1 cellular context compared by ENCODE assay signal in genomic region chr14:24115451-24116110, GRCh38.
TF ChIP-seq lines count a peak whose summit lies in the region.

No MANE protein-coding gene starts in this region.

TF ChIP-seq in HCT116, 20 proteins besides CTCF, POLR2A, EP300 and RAD21 (continued from another document):
- TF ChIP-seq, protein P1, sequence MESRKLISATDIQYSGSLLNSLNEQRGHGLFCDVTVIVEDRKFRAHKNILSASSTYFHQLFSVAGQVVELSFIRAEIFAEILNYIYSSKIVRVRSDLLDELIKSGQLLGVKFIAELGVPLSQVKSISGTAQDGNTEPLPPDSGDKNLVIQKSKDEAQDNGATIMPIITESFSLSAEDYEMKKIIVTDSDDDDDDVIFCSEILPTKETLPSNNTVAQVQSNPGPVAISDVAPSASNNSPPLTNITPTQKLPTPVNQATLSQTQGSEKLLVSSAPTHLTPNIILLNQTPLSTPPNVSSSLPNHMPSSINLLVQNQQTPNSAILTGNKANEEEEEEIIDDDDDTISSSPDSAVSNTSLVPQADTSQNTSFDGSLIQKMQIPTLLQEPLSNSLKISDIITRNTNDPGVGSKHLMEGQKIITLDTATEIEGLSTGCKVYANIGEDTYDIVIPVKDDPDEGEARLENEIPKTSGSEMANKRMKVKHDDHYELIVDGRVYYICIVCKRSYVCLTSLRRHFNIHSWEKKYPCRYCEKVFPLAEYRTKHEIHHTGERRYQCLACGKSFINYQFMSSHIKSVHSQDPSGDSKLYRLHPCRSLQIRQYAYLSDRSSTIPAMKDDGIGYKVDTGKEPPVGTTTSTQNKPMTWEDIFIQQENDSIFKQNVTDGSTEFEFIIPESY (IDR thresholded peaks at IDR 0.05; ENCODE audit: extremely low read depth, insufficient replicate concordance, low read length) = no peak
- TF ChIP-seq TCF7L2 (IDR thresholded peaks at IDR 0.05; ENCODE audit: borderline replicate concordance, extremely low read depth, insufficient read depth, insufficient read length) (no peak), SIN3A (IDR thresholded peaks at IDR 0.05; ENCODE audit: low read depth) (no peak), EZH2 (IDR thresholded peaks at IDR 0.05) (no peak), SP1 (IDR thresholded peaks at IDR 0.05; ENCODE audit: low read depth) (no peak), JUND (IDR thresholded peaks at IDR 0.05) (no peak), ZFX (IDR thresholded peaks at IDR 0.05) (no peak), CBX3 (IDR thresholded peaks at IDR 0.05; ENCODE audit: low read depth) (no peak), FOSL1 (IDR thresholded peaks at IDR 0.05; ENCODE audit: low read depth) (no peak), YY1 (IDR thresholded peaks at IDR 0.05; ENCODE audit: extremely low read depth, insufficient replicate concordance, low read depth, low read length) (no peak), CEBPB (IDR thresholded peaks at IDR 0.05; ENCODE audit: low read depth) (no peak), EGR1 (IDR thresholded peaks at IDR 0.05; ENCODE audit: low read depth) (no peak), EZH2phosphoT487 (IDR thresholded peaks at IDR 0.05; ENCODE audit: borderline replicate concordance) (no peak)
- TF ChIP-seq, protein P2, sequence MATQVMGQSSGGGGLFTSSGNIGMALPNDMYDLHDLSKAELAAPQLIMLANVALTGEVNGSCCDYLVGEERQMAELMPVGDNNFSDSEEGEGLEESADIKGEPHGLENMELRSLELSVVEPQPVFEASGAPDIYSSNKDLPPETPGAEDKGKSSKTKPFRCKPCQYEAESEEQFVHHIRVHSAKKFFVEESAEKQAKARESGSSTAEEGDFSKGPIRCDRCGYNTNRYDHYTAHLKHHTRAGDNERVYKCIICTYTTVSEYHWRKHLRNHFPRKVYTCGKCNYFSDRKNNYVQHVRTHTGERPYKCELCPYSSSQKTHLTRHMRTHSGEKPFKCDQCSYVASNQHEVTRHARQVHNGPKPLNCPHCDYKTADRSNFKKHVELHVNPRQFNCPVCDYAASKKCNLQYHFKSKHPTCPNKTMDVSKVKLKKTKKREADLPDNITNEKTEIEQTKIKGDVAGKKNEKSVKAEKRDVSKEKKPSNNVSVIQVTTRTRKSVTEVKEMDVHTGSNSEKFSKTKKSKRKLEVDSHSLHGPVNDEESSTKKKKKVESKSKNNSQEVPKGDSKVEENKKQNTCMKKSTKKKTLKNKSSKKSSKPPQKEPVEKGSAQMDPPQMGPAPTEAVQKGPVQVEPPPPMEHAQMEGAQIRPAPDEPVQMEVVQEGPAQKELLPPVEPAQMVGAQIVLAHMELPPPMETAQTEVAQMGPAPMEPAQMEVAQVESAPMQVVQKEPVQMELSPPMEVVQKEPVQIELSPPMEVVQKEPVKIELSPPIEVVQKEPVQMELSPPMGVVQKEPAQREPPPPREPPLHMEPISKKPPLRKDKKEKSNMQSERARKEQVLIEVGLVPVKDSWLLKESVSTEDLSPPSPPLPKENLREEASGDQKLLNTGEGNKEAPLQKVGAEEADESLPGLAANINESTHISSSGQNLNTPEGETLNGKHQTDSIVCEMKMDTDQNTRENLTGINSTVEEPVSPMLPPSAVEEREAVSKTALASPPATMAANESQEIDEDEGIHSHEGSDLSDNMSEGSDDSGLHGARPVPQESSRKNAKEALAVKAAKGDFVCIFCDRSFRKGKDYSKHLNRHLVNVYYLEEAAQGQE (IDR thresholded peaks at IDR 0.05; ENCODE audit: low read depth) = no peak
- TF ChIP-seq, protein P3, sequence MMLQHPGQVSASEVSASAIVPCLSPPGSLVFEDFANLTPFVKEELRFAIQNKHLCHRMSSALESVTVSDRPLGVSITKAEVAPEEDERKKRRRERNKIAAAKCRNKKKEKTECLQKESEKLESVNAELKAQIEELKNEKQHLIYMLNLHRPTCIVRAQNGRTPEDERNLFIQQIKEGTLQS (IDR thresholded peaks at IDR 0.05) = no peak
